In the genomic region with DNA sequence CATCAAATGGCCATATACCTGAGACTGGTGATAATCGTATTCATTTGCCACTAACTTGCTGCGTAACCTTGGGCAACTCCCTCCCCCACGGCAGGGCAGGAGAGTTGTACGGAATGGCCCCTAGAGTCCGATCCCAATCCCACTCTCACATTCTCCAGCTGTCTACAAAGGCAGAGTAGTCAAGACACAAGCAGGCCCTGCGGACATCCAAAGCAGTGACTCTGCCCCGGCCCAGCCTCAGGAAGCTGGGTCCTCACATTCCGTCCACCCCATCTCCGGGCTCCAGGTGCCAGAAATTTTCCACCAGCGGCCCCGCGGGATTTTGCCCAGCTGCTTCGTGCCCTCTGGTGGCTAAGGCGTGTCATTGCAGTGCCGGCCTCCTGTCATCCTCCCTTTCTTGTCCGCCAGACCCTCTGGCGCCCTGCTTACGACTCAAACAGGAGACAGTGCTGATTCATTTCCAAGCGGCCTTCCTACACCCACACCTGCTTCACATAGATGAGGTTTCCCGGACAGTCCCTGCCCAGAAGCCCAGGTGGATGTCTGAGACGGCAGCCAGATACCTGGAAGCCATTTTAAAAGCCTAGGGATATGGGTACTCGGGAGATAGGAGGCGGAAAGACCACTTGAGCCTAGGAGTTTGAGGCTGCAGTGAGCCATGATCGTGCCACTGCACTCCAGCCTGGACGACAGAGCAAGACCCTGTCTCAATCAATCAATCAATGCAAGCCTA, we compare ENCODE assay signal across 1 cellular context.
TF ChIP-seq lines count a peak whose summit lies in the region.

No MANE protein-coding gene starts in this region.

TF ChIP-seq in HepG2, 621 proteins besides CTCF, POLR2A, EP300 and RAD21 (continued from another document and continues in another):
- TF ChIP-seq, protein P1, sequence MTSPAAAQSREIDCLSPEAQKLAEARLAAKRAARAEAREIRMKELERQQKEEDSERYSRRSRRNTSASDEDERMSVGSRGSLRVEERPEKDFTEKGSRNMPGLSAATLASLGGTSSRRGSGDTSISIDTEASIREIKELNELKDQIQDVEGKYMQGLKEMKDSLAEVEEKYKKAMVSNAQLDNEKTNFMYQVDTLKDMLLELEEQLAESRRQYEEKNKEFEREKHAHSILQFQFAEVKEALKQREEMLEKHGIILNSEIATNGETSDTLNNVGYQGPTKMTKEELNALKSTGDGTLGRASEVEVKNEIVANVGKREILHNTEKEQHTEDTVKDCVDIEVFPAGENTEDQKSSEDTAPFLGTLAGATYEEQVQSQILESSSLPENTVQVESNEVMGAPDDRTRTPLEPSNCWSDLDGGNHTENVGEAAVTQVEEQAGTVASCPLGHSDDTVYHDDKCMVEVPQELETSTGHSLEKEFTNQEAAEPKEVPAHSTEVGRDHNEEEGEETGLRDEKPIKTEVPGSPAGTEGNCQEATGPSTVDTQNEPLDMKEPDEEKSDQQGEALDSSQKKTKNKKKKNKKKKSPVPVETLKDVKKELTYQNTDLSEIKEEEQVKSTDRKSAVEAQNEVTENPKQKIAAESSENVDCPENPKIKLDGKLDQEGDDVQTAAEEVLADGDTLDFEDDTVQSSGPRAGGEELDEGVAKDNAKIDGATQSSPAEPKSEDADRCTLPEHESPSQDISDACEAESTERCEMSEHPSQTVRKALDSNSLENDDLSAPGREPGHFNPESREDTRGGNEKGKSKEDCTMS (CRISPR knock-in tag; conservative IDR thresholded peaks at IDR 0.05): no peak
- TF ChIP-seq RNF2 (conservative IDR thresholded peaks at IDR 0.05; ENCODE audit: low read depth): no peak
- TF ChIP-seq ZNF33B (CRISPR knock-in tag; IDR thresholded peaks at IDR 0.05): no peak
- TF ChIP-seq, protein P2, sequence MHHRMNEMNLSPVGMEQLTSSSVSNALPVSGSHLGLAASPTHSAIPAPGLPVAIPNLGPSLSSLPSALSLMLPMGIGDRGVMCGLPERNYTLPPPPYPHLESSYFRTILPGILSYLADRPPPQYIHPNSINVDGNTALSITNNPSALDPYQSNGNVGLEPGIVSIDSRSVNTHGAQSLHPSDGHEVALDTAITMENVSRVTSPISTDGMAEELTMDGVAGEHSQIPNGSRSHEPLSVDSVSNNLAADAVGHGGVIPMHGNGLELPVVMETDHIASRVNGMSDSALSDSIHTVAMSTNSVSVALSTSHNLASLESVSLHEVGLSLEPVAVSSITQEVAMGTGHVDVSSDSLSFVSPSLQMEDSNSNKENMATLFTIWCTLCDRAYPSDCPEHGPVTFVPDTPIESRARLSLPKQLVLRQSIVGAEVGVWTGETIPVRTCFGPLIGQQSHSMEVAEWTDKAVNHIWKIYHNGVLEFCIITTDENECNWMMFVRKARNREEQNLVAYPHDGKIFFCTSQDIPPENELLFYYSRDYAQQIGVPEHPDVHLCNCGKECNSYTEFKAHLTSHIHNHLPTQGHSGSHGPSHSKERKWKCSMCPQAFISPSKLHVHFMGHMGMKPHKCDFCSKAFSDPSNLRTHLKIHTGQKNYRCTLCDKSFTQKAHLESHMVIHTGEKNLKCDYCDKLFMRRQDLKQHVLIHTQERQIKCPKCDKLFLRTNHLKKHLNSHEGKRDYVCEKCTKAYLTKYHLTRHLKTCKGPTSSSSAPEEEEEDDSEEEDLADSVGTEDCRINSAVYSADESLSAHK (CRISPR knock-in tag; IDR thresholded peaks at IDR 0.05; ENCODE audit: borderline replicate concordance): no peak
- no peak for TF ChIP-seq ZFYVE20 (CRISPR knock-in tag; IDR thresholded peaks at IDR 0.05; ENCODE audit: borderline replicate concordance, low read depth)
- peak; percentile 44; the same call in 1 of the 2 replicates for TF ChIP-seq ZNF572 (CRISPR knock-in tag; IDR thresholded peaks at IDR 0.05)
- TF ChIP-seq CC2D1A (CRISPR knock-in tag; IDR thresholded peaks at IDR 0.05): no peak
- no peak for TF ChIP-seq ZNF678 (CRISPR knock-in tag; IDR thresholded peaks at IDR 0.05)
- no peak for TF ChIP-seq ARNT (IDR thresholded peaks at IDR 0.05)
- TF ChIP-seq, protein P3, sequence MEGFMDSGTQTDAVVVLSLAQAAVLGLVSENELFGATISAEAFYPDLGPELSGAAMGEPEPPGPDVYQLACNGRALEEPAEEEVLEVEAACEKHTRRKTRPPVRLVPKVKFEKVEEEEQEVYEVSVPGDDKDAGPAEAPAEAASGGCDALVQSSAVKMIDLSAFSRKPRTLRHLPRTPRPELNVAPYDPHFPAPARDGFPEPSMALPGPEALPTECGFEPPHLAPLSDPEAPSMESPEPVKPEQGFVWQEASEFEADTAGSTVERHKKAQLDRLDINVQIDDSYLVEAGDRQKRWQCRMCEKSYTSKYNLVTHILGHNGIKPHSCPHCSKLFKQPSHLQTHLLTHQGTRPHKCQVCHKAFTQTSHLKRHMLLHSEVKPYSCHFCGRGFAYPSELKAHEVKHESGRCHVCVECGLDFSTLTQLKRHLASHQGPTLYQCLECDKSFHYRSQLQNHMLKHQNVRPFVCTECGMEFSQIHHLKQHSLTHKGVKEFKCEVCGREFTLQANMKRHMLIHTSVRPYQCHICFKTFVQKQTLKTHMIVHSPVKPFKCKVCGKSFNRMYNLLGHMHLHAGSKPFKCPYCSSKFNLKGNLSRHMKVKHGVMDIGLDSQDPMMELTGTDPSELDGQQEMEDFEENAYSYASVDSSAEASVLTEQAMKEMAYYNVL (CRISPR knock-in tag; IDR thresholded peaks at IDR 0.05; ENCODE audit: borderline replicate concordance): peak; percentile 78
- TF ChIP-seq, protein P4, sequence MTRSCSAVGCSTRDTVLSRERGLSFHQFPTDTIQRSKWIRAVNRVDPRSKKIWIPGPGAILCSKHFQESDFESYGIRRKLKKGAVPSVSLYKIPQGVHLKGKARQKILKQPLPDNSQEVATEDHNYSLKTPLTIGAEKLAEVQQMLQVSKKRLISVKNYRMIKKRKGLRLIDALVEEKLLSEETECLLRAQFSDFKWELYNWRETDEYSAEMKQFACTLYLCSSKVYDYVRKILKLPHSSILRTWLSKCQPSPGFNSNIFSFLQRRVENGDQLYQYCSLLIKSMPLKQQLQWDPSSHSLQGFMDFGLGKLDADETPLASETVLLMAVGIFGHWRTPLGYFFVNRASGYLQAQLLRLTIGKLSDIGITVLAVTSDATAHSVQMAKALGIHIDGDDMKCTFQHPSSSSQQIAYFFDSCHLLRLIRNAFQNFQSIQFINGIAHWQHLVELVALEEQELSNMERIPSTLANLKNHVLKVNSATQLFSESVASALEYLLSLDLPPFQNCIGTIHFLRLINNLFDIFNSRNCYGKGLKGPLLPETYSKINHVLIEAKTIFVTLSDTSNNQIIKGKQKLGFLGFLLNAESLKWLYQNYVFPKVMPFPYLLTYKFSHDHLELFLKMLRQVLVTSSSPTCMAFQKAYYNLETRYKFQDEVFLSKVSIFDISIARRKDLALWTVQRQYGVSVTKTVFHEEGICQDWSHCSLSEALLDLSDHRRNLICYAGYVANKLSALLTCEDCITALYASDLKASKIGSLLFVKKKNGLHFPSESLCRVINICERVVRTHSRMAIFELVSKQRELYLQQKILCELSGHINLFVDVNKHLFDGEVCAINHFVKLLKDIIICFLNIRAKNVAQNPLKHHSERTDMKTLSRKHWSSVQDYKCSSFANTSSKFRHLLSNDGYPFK (CRISPR knock-in tag; IDR thresholded peaks at IDR 0.05; ENCODE audit: borderline replicate concordance): 0 out of 2 replicates have a peak, but pooled peaks have one; percentile 22
- TF ChIP-seq, protein P5, sequence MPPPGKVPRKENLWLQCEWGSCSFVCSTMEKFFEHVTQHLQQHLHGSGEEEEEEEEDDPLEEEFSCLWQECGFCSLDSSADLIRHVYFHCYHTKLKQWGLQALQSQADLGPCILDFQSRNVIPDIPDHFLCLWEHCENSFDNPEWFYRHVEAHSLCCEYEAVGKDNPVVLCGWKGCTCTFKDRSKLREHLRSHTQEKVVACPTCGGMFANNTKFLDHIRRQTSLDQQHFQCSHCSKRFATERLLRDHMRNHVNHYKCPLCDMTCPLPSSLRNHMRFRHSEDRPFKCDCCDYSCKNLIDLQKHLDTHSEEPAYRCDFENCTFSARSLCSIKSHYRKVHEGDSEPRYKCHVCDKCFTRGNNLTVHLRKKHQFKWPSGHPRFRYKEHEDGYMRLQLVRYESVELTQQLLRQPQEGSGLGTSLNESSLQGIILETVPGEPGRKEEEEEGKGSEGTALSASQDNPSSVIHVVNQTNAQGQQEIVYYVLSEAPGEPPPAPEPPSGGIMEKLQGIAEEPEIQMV (CRISPR knock-in tag; IDR thresholded peaks at IDR 0.05; ENCODE audit: low read depth): no peak
- TF ChIP-seq, protein P6, sequence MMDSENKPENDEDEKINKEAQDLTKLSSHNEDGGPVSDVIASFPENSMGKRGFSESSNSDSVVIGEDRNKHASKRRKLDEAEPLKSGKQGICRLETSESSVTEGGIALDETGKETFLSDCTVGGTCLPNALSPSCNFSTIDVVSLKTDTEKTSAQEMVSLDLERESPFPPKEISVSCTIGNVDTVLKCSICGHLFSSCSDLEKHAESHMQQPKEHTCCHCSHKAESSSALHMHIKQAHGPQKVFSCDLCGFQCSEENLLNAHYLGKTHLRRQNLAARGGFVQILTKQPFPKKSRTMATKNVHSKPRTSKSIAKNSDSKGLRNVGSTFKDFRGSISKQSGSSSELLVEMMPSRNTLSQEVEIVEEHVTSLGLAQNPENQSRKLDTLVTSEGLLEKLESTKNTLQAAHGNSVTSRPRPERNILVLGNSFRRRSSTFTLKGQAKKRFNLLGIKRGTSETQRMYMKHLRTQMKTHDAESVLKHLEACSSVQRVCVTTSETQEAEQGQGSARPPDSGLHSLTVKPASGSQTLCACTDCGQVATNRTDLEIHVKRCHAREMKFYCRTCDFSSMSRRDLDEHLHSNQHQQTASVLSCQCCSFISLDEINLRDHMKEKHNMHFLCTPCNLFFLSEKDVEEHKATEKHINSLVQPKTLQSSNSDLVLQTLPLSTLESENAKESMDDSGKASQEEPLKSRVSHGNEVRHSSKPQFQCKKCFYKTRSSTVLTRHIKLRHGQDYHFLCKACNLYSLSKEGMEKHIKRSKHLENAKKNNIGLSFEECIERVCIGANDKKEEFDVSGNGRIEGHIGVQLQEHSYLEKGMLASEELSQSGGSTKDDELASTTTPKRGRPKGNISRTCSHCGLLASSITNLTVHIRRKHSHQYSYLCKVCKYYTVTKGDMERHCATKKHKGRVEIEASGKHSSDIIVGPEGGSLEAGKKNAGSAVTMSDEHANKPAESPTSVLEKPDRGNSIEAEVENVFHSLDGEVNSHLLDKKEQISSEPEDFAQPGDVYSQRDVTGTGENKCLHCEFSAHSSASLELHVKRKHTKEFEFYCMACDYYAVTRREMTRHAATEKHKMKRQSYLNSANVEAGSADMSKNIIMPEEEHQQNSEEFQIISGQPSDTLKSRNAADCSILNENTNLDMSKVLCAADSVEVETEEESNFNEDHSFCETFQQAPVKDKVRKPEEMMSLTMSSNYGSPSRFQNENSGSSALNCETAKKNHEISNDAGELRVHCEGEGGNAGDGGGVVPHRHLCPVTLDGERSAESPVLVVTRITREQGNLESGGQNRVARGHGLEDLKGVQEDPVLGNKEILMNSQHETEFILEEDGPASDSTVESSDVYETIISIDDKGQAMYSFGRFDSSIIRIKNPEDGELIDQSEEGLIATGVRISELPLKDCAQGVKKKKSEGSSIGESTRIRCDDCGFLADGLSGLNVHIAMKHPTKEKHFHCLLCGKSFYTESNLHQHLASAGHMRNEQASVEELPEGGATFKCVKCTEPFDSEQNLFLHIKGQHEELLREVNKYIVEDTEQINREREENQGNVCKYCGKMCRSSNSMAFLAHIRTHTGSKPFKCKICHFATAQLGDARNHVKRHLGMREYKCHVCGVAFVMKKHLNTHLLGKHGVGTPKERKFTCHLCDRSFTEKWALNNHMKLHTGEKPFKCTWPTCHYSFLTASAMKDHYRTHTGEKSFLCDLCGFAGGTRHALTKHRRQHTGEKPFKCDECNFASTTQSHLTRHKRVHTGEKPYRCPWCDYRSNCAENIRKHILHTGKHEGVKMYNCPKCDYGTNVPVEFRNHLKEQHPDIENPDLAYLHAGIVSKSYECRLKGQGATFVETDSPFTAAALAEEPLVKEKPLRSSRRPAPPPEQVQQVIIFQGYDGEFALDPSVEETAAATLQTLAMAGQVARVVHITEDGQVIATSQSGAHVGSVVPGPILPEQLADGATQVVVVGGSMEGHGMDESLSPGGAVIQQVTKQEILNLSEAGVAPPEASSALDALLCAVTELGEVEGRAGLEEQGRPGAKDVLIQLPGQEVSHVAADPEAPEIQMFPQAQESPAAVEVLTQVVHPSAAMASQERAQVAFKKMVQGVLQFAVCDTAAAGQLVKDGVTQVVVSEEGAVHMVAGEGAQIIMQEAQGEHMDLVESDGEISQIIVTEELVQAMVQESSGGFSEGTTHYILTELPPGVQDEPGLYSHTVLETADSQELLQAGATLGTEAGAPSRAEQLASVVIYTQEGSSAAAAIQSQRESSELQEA (CRISPR knock-in tag; IDR thresholded peaks at IDR 0.05; ENCODE audit: not compliant biosample characterization): no peak
- TF ChIP-seq KLF15 (CRISPR knock-in tag; IDR thresholded peaks at IDR 0.05; ENCODE audit: borderline replicate concordance): no peak
- TF ChIP-seq RARG (CRISPR knock-in tag; IDR thresholded peaks at IDR 0.05; ENCODE audit: low read depth): no peak
- TF ChIP-seq LCORL (IDR thresholded peaks at IDR 0.05): no peak
- peak; percentile 87; the same call in 1 of the 2 replicates for TF ChIP-seq LCORL (CRISPR knock-in tag; IDR thresholded peaks at IDR 0.05)
- no peak for TF ChIP-seq SP1 (IDR thresholded peaks at IDR 0.05)
- TF ChIP-seq SP1 (CRISPR knock-in tag; IDR thresholded peaks at IDR 0.05): 0 out of 2 replicates have a peak, but pooled peaks have one; percentile 13
- TF ChIP-seq ELF3 (CRISPR knock-in tag; IDR thresholded peaks at IDR 0.05): 0 out of 2 replicates have a peak, but pooled peaks have one; percentile 31
- no peak for TF ChIP-seq FIP1L1 (IDR thresholded peaks at IDR 0.05; ENCODE audit: borderline replicate concordance, insufficient read depth, low read depth, low read length)
- 0 out of 2 replicates have a peak, but pooled peaks have one; percentile 35 for TF ChIP-seq ZNF230 (CRISPR knock-in tag; IDR thresholded peaks at IDR 0.05)
- no peak for TF ChIP-seq ZNF329 (CRISPR knock-in tag; IDR thresholded peaks at IDR 0.05; ENCODE audit: low read depth)
- no peak for TF ChIP-seq NFYB (CRISPR knock-in tag; IDR thresholded peaks at IDR 0.05)
- TF ChIP-seq FOXK2 (IDR thresholded peaks at IDR 0.05): no peak
- 0 out of 2 replicates have a peak, but pooled peaks have one; percentile 59 for TF ChIP-seq ZNF235 (CRISPR knock-in tag; IDR thresholded peaks at IDR 0.05; ENCODE audit: borderline replicate concordance)
- TF ChIP-seq, protein P7, sequence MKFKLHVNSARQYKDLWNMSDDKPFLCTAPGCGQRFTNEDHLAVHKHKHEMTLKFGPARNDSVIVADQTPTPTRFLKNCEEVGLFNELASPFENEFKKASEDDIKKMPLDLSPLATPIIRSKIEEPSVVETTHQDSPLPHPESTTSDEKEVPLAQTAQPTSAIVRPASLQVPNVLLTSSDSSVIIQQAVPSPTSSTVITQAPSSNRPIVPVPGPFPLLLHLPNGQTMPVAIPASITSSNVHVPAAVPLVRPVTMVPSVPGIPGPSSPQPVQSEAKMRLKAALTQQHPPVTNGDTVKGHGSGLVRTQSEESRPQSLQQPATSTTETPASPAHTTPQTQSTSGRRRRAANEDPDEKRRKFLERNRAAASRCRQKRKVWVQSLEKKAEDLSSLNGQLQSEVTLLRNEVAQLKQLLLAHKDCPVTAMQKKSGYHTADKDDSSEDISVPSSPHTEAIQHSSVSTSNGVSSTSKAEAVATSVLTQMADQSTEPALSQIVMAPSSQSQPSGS (CRISPR knock-in tag; IDR thresholded peaks at IDR 0.05): peak; percentile 53; the same call in 1 of the 2 replicates
- TF ChIP-seq NFIC (IDR thresholded peaks at IDR 0.05; ENCODE audit: low read length): no peak
- no peak for TF ChIP-seq U2AF2 (IDR thresholded peaks at IDR 0.05; ENCODE audit: low read depth, low read length)
- TF ChIP-seq ZNF468 (CRISPR knock-in tag; IDR thresholded peaks at IDR 0.05): no peak
- TF ChIP-seq ESRRA (CRISPR knock-in tag; IDR thresholded peaks at IDR 0.05; ENCODE audit: low read depth): 0 out of 2 replicates have a peak, but pooled peaks have one; percentile 38
- TF ChIP-seq SP5 (CRISPR knock-in tag; IDR thresholded peaks at IDR 0.05; ENCODE audit: borderline replicate concordance, low read depth): 0 out of 2 replicates have a peak, but pooled peaks have one; percentile 11
- peak; percentile 62; the same call in 1 of the 2 replicates for TF ChIP-seq ZNF777 (CRISPR knock-in tag; IDR thresholded peaks at IDR 0.05)
- TF ChIP-seq ARHGAP35 (CRISPR knock-in tag; IDR thresholded peaks at IDR 0.05; ENCODE audit: borderline replicate concordance): no peak
